8 cellular contexts compared by ENCODE assay signal in genomic region chr19:13099073-13099999, GRCh38. TPM values are rescaled to one million over a fixed set of nuclear protein-coding genes. Genes with fewer than 3 reads are reported as not detected.
DNase-seq lines count a peak whose midpoint lies in the region; ATAC-seq and TF ChIP-seq lines count a peak whose summit lies in the region.

No MANE protein-coding gene starts in this region.

- H3K79me2 ChIP-seq in neural progenitor cell (ENCODE audit: low read depth) = no peaks in the 10 kb centered on the region

- TF ChIP-seq CTCF in CD14-positive monocyte (IDR thresholded peaks at IDR 0.05) = no peak
- no peak for TF ChIP-seq CTCF in activated CD8-positive, alpha-beta T cell treated with anti-CD3 and anti-CD28 coated beads for 36 hours (IDR thresholded peaks at IDR 0.05)
- no peak for TF ChIP-seq CTCF in neural progenitor cell (IDR thresholded peaks at IDR 0.05)
- no peak for TF ChIP-seq CTCF in uterus (IDR thresholded peaks at IDR 0.05)

- WGBS in esophagus, 2 donors = 13 to 28% methylated on average over 60 to 77 of the region's 77 CpGs

- H3K4me1 Mint-ChIP-seq in CD14-positive monocyte (peaks cover 54% of the 10 kb centered on the region), neural progenitor cell (peaks cover 22% of the 10 kb centered on the region)
- H3K4me1 Mint-ChIP-seq in activated CD8-positive, alpha-beta T cell treated with anti-CD3 and anti-CD28 coated beads for 36 hours (ENCODE audit: low read depth) = peaks cover 53% of the 10 kb centered on the region

- H3K36me3 Mint-ChIP-seq in CD14-positive monocyte (peaks cover 7 to 9% of the 10 kb centered on the region in 2 donors), neural progenitor cell (no peaks in the 10 kb centered on the region)
- peaks cover 5% of the 10 kb centered on the region for H3K36me3 Mint-ChIP-seq in activated CD8-positive, alpha-beta T cell treated with anti-CD3 and anti-CD28 coated beads for 36 hours (ENCODE audit: low read depth)

- H3K4me1 ChIP-seq in esophagus (ENCODE audit: control insufficient read depth in 2 of 2, insufficient read depth in 2 of 2, low read length in 1 of 2) (peaks cover 0 to 23% of the 10 kb centered on the region in 2 donors), neural progenitor cell (peaks cover 28% of the 10 kb centered on the region), uterus (peaks cover under 1 to 29% of the 10 kb centered on the region in 2 donors)

- no peaks in the 10 kb centered on the region for H3K27me3 ChIP-seq in esophagus (ENCODE audit: control insufficient read depth in 1 of 2, insufficient read depth in 2 of 2, low read length in 2 of 2)
- peaks cover 90% of the 10 kb centered on the region for H3K27me3 ChIP-seq in neural progenitor cell
- no peaks in the 10 kb centered on the region for H3K27me3 ChIP-seq in uterus

- H3K9me3 ChIP-seq in esophagus (ENCODE audit: control insufficient read depth in 2 of 2, insufficient read depth in 1 of 2, low read depth in 1 of 2, low read length in 1 of 2) (peaks cover 0 to 2% of the 10 kb centered on the region in 2 donors), neural progenitor cell (ENCODE audit: low read depth) (no peaks in the 10 kb centered on the region), uterus (no peaks in the 10 kb centered on the region)

- H2AFZ ChIP-seq in neural progenitor cell (replicated peaks) = no peak overlapping the region

- POLR2A ChIA-PET in activated CD8-positive, alpha-beta T cell treated with anti-CD3 and anti-CD28 coated beads for 36 hours (lab: Charles Lee) = interaction anchor here (0.6 to 3.0 kb wide), 6 partner anchors 15 to 330 kb away, joined by 3 to 36 read pairs (median 4); partner anchors contain the start of genes NACC1 and TRMT1

- CTCF ChIA-PET in activated CD8-positive, alpha-beta T cell treated with anti-CD3 and anti-CD28 coated beads for 36 hours (lab: Charles Lee) = interaction anchor here (1.0 to 3.7 kb wide), 4 partner anchors 18 to 134 kb away, joined by 3 to 21 read pairs (median 6); partner anchors contain the start of gene NACC1

- peak; percentile 50 for ATAC-seq in activated CD8-positive, alpha-beta T cell treated with anti-CD3 and anti-CD28 coated beads for 36 hours

- H3F3A ChIP-seq in neural progenitor cell (ENCODE audit: low read depth) = peaks cover 55% of the 10 kb centered on the region

- peak overlapping the region; percentile 43 for H3K4me2 ChIP-seq in neural progenitor cell

- H3K4me3 ChIP-seq in esophagus (ENCODE audit: low read depth in 1 of 2, low read length in 2 of 2) (peak overlapping the region; percentile 45 to 54), neural progenitor cell (peak overlapping the region; percentile 5), uterus (peak overlapping the region; percentile 36 to 40)

- peaks cover 0 to 3% of the 10 kb centered on the region in 2 donors for H3K36me3 ChIP-seq in esophagus (ENCODE audit: control insufficient read depth in 2 of 2, insufficient read depth in 2 of 2, low read length in 1 of 2)
- H3K36me3 ChIP-seq in neural progenitor cell = no peaks in the 10 kb centered on the region
- no peaks in the 10 kb centered on the region for H3K36me3 ChIP-seq in uterus

- H3K9ac ChIP-seq in neural progenitor cell = no peak overlapping the region

- H3K9me3 Mint-ChIP-seq in CD14-positive monocyte (no peaks in the 10 kb centered on the region), neural progenitor cell (peaks cover 3% of the 10 kb centered on the region)
- no peaks in the 10 kb centered on the region for H3K9me3 Mint-ChIP-seq in activated CD8-positive, alpha-beta T cell treated with anti-CD3 and anti-CD28 coated beads for 36 hours

- DNase-seq in CD14-positive monocyte (ENCODE audit: low spot score) (peak; percentile 88), LoVo (ENCODE audit: low spot score) (peak; percentile 31), neural progenitor cell (ENCODE audit: low spot score) (peak; percentile 65), uterus (peak; percentile 70 to 77), cortex of kidney (lab: John Stamatoyannopoulos, UW) (no peak), DMS79 (lab: John Stamatoyannopoulos, UW) (no peak)
- DNase-seq in activated CD8-positive, alpha-beta T cell treated with anti-CD3 and anti-CD28 coated beads for 36 hours = peak; percentile 86

- peak overlapping the region; percentile 87 to 95 for H3K4me3 Mint-ChIP-seq in CD14-positive monocyte
- H3K4me3 Mint-ChIP-seq in activated CD8-positive, alpha-beta T cell treated with anti-CD3 and anti-CD28 coated beads for 36 hours = peak overlapping the region; percentile 61
- H3K4me3 Mint-ChIP-seq in neural progenitor cell = no peak overlapping the region

- peaks cover 48% of the 10 kb centered on the region for H4K20me1 ChIP-seq in neural progenitor cell (ENCODE audit: low read depth)

- intact Hi-C loops in CD14-positive monocyte (cut with micrococcal nuclease) (loop anchor here in 1 of 2 donors (10.0 kb wide), 1 partner anchor 305 kb away; the partner anchor contains the start of gene JUNB), uterus (cut with DNase I; ENCODE audit: low total_unique reads) (no loop called here)
- intact Hi-C loops in activated CD8-positive, alpha-beta T cell treated with anti-CD3 and anti-CD28 coated beads for 36 hours (cut with micrococcal nuclease) = no loop called here

- TF ChIP-seq POLR2A in uterus (IDR thresholded peaks at IDR 0.05) = peak; percentile 25 to 35

- H3K27ac Mint-ChIP-seq in CD14-positive monocyte = peak overlapping the region; percentile 93 to 97 (median 95)
- H3K27ac Mint-ChIP-seq in activated CD8-positive, alpha-beta T cell treated with anti-CD3 and anti-CD28 coated beads for 36 hours = peak overlapping the region; percentile 88
- H3K27ac Mint-ChIP-seq in neural progenitor cell = no peak overlapping the region

- H3K27me3 Mint-ChIP-seq in CD14-positive monocyte (ENCODE audit: low read depth in 3 of 3) (peaks cover 0 to 1% (median 1%) of the 10 kb centered on the region in 3 donors), neural progenitor cell (ENCODE audit: insufficient read depth, low read depth) (peaks cover 58% of the 10 kb centered on the region)
- H3K27me3 Mint-ChIP-seq in activated CD8-positive, alpha-beta T cell treated with anti-CD3 and anti-CD28 coated beads for 36 hours = peaks cover 30% of the 10 kb centered on the region

- peak overlapping the region; percentile 87 to 92 for H3K27ac ChIP-seq in esophagus (ENCODE audit: low read depth in 2 of 2, low read length in 1 of 2)
- no peak overlapping the region for H3K27ac ChIP-seq in neural progenitor cell
- peak overlapping the region; percentile 87 to 93 for H3K27ac ChIP-seq in uterus

RNA-seq across cellular contexts. Expression of gene LYL1, which starts 3.3 kb away (rescaled TPM):
- polyA plus RNA-seq in CD14-positive monocyte = 10 to 100 TPM; 35.7 to 37.1 TPM
- total RNA-seq in activated CD8-positive, alpha-beta T cell treated with anti-CD3 and anti-CD28 coated beads for 36 hours = 1 to 10 TPM; 3.9 to 4.8 TPM
- 1 to 10 TPM; 1.5 to 1.9 TPM for polyA plus RNA-seq in esophagus
- 0.88 and 2.2 TPM in 2 replicates for total RNA-seq in neural progenitor cell (ENCODE audit: low replicate concordance)
- 10 to 100 TPM in 3 of 4 donors, 1 to 10 TPM in 1; 2.6 to 15.5 (median 11.1) TPM for total RNA-seq in uterus

RNA-seq across cellular contexts. Expression of gene TRMT1, which starts 17.2 kb away (rescaled TPM):
- polyA plus RNA-seq in CD14-positive monocyte (10 to 100 TPM; 14.5 TPM), esophagus (10 to 100 TPM; 34.0 to 59.5 TPM)
- total RNA-seq in activated CD8-positive, alpha-beta T cell treated with anti-CD3 and anti-CD28 coated beads for 36 hours = 10 to 100 TPM; 85.0 to 95.7 TPM
- total RNA-seq in neural progenitor cell (ENCODE audit: low replicate concordance) (30.2 and 49.0 TPM in 2 replicates), uterus (10 to 100 TPM; 23.2 to 99.4 (median 33.6) TPM)

RNA-seq across cellular contexts. Expression of gene NACC1, which starts 18.7 kb away (rescaled TPM):
- polyA plus RNA-seq in CD14-positive monocyte (1 to 10 TPM; 1.1 to 2.2 TPM), esophagus (10 to 100 TPM; 19.5 to 39.4 TPM)
- 10 to 100 TPM; 73.8 to 87.5 TPM for total RNA-seq in activated CD8-positive, alpha-beta T cell treated with anti-CD3 and anti-CD28 coated beads for 36 hours
- total RNA-seq in neural progenitor cell (ENCODE audit: low replicate concordance) (34.7 and 108 TPM in 2 replicates), uterus (10 to 100 TPM; 13.4 to 28.1 (median 15.8) TPM)

RNA-seq across cellular contexts. Expression of gene STX10, which starts 50.8 kb away (rescaled TPM):
- polyA plus RNA-seq in CD14-positive monocyte (100 to 1,000 TPM; 158 to 172 TPM), esophagus (10 to 100 TPM; 75.1 to 76.0 TPM)
- 10 to 100 TPM; 66.8 to 72.4 TPM for total RNA-seq in activated CD8-positive, alpha-beta T cell treated with anti-CD3 and anti-CD28 coated beads for 36 hours
- total RNA-seq in neural progenitor cell (ENCODE audit: low replicate concordance) (36.5 and 51.2 TPM in 2 replicates), uterus (10 to 100 TPM; 42.2 to 72.1 (median 44.8) TPM)

RNA-seq across cellular contexts. Expression of gene IER2, which starts 50.9 kb away (rescaled TPM):
- polyA plus RNA-seq in CD14-positive monocyte (100 to 1,000 TPM; 355 to 601 TPM), esophagus (100 to 1,000 TPM in 1 of 2 donors, 10 to 100 TPM in 1; 52.1 to 101 TPM)
- total RNA-seq in activated CD8-positive, alpha-beta T cell treated with anti-CD3 and anti-CD28 coated beads for 36 hours = 100 to 1,000 TPM; 120 to 122 TPM
- total RNA-seq in neural progenitor cell (ENCODE audit: low replicate concordance) (13.7 and 55.4 TPM in 2 replicates), uterus (100 to 1,000 TPM in 1 of 4 donors, 10 to 100 TPM in 3; 15.1 to 108 (median 66.7) TPM)

Comparison
In these comparisons a context has a peak if more than half of its experiments do, and no peak if none do; other contexts are left out.
1. DNase-seq: peak in CD14-positive monocyte (single experiment), LoVo (single experiment), activated CD8-positive, alpha-beta T cell treated with anti-CD3 and anti-CD28 coated beads for 36 hours (single experiment), neural progenitor cell (single experiment) and uterus (2 of 2); none in cortex of kidney (single experiment) and DMS79 (single experiment).
2. Peak in every context shown above with its lines, with median percentiles within 50 percentile points of each other: H3K4me3 ChIP-seq.